11 cellular contexts compared by ENCODE assay signal in genomic region chr1:10733967-10734366, GRCh38.
DNase-seq lines count a peak whose midpoint lies in the region; ATAC-seq and TF ChIP-seq lines count a peak whose summit lies in the region.
"Had no signal": no experiment of that assay in that cellular context is flagged by ENCODE, and none has a peak within 500 bp of the region (broad histone marks: within the 10 kb centered on the region; RNA-seq: fewer than 3 reads in every experiment).

No MANE protein-coding gene starts in this region.

- peaks cover 37% of the 10 kb centered on the region for H3K4me1 Mint-ChIP-seq in WTC11

- no peak overlapping the region for H2AFZ ChIP-seq in SK-N-SH (ENCODE audit: low read depth)

- H3K27ac ChIP-seq in SK-N-SH (ENCODE audit: low read depth in 2 of 2, low read length in 1 of 2), result no peak overlapping the region
- H3K27ac ChIP-seq: SJSA1 had no signal

- TF ChIP-seq CTCF in WTC11 (IDR thresholded peaks at IDR 0.05) (no peak), SK-N-SH (IDR thresholded peaks at IDR 0.05) (no peak)

- no peak overlapping the region for H3K4me3 Mint-ChIP-seq in WTC11
- H3K4me3 Mint-ChIP-seq: stimulated activated naive CD8-positive, alpha-beta T cell treated with anti-CD3 and anti-CD28 coated beads, Interleukin-15, Interleukin-2, amounts not matched to agents 100 ng/mL and 50 ng/mL, for 24 hours had no signal

- H3K36me3 Mint-ChIP-seq in WTC11, result no peaks in the 10 kb centered on the region

- 81% methylated on average over 5 of the region's 8 CpGs for WGBS in SK-N-SH (ENCODE audit: low lambda C conversion rate)

- H3K36me3 ChIP-seq in SK-N-SH (replicated peaks in 1 of 2; ENCODE audit: control insufficient read depth in 1 of 2, insufficient read depth in 2 of 2, low read length in 1 of 2), result no peaks in the 10 kb centered on the region
- H3K36me3 ChIP-seq: SJSA1 had no signal

- H3K9me3 Mint-ChIP-seq in WTC11, result no peaks in the 10 kb centered on the region
- H3K9me3 Mint-ChIP-seq: stimulated activated naive CD8-positive, alpha-beta T cell treated with anti-CD3 and anti-CD28 coated beads, Interleukin-15, Interleukin-2, amounts not matched to agents 100 ng/mL and 50 ng/mL, for 24 hours had no signal

- no peak overlapping the region for H3K27ac Mint-ChIP-seq in WTC11
- H3K27ac Mint-ChIP-seq: stimulated activated naive CD8-positive, alpha-beta T cell treated with anti-CD3 and anti-CD28 coated beads, Interleukin-15, Interleukin-2, amounts not matched to agents 100 ng/mL and 50 ng/mL, for 24 hours had no signal

- no peaks in the 10 kb centered on the region for H3K79me2 ChIP-seq in SK-N-SH (ENCODE audit: insufficient read depth)

- ATAC-seq in WTC11, result peak; percentile 56
- ATAC-seq in HG02973 (IDR thresholded peaks at IDR 0.05; ENCODE audit: unreplicated experiment), result no peak

- no peaks in the 10 kb centered on the region for H3K27me3 ChIP-seq in SK-N-SH (ENCODE audit: insufficient read depth)

- no peak overlapping the region for H3K4me3 ChIP-seq in SK-N-SH (ENCODE audit: low read depth in 2 of 2, low read length in 1 of 2)
- H3K4me3 ChIP-seq: SJSA1 had no signal

- no peaks in the 10 kb centered on the region for H3K9me2 ChIP-seq in SK-N-SH

- DNase-seq in ELF-1 (ENCODE audit: low read depth, low spot score) (peak; percentile 33), GM19238 (ENCODE audit: insufficient read length, low spot score) (peak; percentile 41), WTC11 (ENCODE audit: low spot score) (no peak), SK-N-SH (no peak), HPDE6-E6E7 (ENCODE audit: extremely low spot score) (no peak)
- peak; percentile 38 to 46 (median 44) for DNase-seq in stimulated activated CD4-positive, alpha-beta T cell treated with anti-CD3 and anti-CD28 coated beads, Interleukin-12 subunit alpha, Interleukin-12 subunit beta, amount 100 ng/mL, for 48 hours (ENCODE audit: low read depth in 2 of 3, low spot score in 1 of 3)
- DNase-seq: activated gamma-delta T cell treated with Interleukin-2 at 50 U/mL for 16 hours; effector CD4-positive, alpha-beta T cell had no signal

- POLR2A ChIA-PET in WTC11 (lab: Charles Lee), result no interaction called here
- POLR2A ChIA-PET in SK-N-SH (lab: Yijun Ruan, JAX), result no interaction called here

- TF ChIP-seq EP300 in SK-N-SH (IDR thresholded peaks at IDR 0.05; ENCODE audit: borderline replicate concordance in 1 of 2, low read depth in 1 of 2, low read length in 1 of 2), result no peak

- CTCF ChIA-PET in WTC11 (lab: Charles Lee), result interaction anchor here (1.4 kb wide), 1 partner anchor 226 kb away, joined by 3 read pairs; no protein-coding TSS in a partner anchor
- CTCF ChIA-PET in SK-N-SH (lab: Yijun Ruan, JAX), result interaction anchor here (1.4 kb wide), 2 partner anchors 19 to 133 kb away, joined by 3 to 6 read pairs; no protein-coding TSS in a partner anchor

- no peak overlapping the region for H3K9ac ChIP-seq in SK-N-SH

- H3K4me2 ChIP-seq in SK-N-SH, result no peak overlapping the region

- H3K27me3 Mint-ChIP-seq in WTC11 (ENCODE audit: low read depth), result no peaks in the 10 kb centered on the region
- H3K27me3 Mint-ChIP-seq: stimulated activated naive CD8-positive, alpha-beta T cell treated with anti-CD3 and anti-CD28 coated beads, Interleukin-15, Interleukin-2, amounts not matched to agents 100 ng/mL and 50 ng/mL, for 24 hours had no signal

- H4K20me1 ChIP-seq in SK-N-SH (ENCODE audit: insufficient read depth), result no peaks in the 10 kb centered on the region

- no peaks in the 10 kb centered on the region for H3F3A ChIP-seq in SK-N-SH (replicated peaks; ENCODE audit: insufficient read depth)

- H3K9me3 ChIP-seq in SK-N-SH, result no peaks in the 10 kb centered on the region
- H3K9me3 ChIP-seq: SJSA1 had no signal

- H3K4me1 ChIP-seq in SK-N-SH (ENCODE audit: control insufficient read depth in 1 of 2, insufficient read depth in 2 of 2, low read depth in 1 of 2, low read length in 1 of 2), result peaks cover 0 to 12% of the 10 kb centered on the region in 2 experiments; a peak in 2 of 4 replicates

- TF ChIP-seq RAD21 in SK-N-SH (IDR thresholded peaks at IDR 0.05; ENCODE audit: low read length), result no peak

TF ChIP-seq in WTC11, 78 proteins besides CTCF, POLR2A, EP300 and RAD21:
- TF ChIP-seq EMX1 (CRISPR knock-in tag; IDR thresholded peaks at IDR 0.05) (no peak), CREB1 (CRISPR knock-in tag; IDR thresholded peaks at IDR 0.05) (no peak)
- TF ChIP-seq, protein P1, sequence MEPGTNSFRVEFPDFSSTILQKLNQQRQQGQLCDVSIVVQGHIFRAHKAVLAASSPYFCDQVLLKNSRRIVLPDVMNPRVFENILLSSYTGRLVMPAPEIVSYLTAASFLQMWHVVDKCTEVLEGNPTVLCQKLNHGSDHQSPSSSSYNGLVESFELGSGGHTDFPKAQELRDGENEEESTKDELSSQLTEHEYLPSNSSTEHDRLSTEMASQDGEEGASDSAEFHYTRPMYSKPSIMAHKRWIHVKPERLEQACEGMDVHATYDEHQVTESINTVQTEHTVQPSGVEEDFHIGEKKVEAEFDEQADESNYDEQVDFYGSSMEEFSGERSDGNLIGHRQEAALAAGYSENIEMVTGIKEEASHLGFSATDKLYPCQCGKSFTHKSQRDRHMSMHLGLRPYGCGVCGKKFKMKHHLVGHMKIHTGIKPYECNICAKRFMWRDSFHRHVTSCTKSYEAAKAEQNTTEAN (CRISPR knock-in tag; IDR thresholded peaks at IDR 0.05), result no peak

TF ChIP-seq in SK-N-SH, 30 proteins besides CTCF, POLR2A, EP300 and RAD21:
- no peak for TF ChIP-seq FOXJ3 (CRISPR knock-in tag; IDR thresholded peaks at IDR 0.05)
- TF ChIP-seq FOSL2 (IDR thresholded peaks at IDR 0.05; ENCODE audit: borderline replicate concordance, low read depth), result no peak
- no peak for TF ChIP-seq GATA2 (CRISPR knock-in tag; IDR thresholded peaks at IDR 0.05)
- TF ChIP-seq EZH2phosphoT487 (IDR thresholded peaks at IDR 0.05; ENCODE audit: borderline replicate concordance, low read depth), result no peak
- no peak for TF ChIP-seq JUND (IDR thresholded peaks at IDR 0.05)
- no peak for TF ChIP-seq MEF2A (IDR thresholded peaks at IDR 0.05; ENCODE audit: borderline replicate concordance, low read depth)
- no peak for TF ChIP-seq NFIC (IDR thresholded peaks at IDR 0.05; ENCODE audit: borderline replicate concordance)

Comparison
In these comparisons a context has a peak if more than half of its experiments do, and no peak if none do; other contexts are left out.
1. DNase-seq: peak in ELF-1 (single experiment), GM19238 (single experiment) and stimulated activated CD4-positive, alpha-beta T cell treated with anti-CD3 and anti-CD28 coated beads, Interleukin-12 subunit alpha, Interleukin-12 subunit beta, amount 100 ng/mL, for 48 hours (3 of 3); none in WTC11 (single experiment), SK-N-SH (single experiment) and HPDE6-E6E7 (single experiment).